Comparison of ENCODE assay signal across 17 cellular contexts in the genomic region with DNA sequence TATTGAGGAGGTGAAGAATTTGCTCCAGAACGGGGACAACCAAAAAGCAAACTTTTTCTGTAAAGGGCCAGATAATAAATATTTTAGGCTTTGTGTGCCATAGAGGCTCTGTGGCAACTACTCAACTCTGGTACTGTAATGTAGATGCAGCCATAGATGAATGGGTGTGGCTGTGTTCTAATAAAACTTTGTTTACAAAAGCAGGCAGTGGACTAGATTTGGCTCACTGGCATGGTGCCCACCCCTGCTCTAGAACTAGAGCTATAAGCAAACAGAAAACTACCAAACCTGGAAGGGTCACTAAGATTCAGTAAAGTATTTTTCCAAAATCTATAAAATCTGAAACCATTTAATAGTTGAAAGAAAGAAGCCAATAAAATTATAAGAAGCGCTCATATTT.
"Had no signal": no experiment of that assay in that cellular context is flagged by ENCODE, and none has a peak within 500 bp of the region (broad histone marks: within the 10 kb centered on the region; RNA-seq: fewer than 3 reads in every experiment).

No MANE protein-coding gene starts in this region.

- H3K36me3 ChIP-seq: heart right ventricle, pancreas, right lobe of liver, upper lobe of left lung had no signal

- H3K27ac ChIP-seq: body of pancreas, heart right ventricle, pancreas, right lobe of liver, testis, upper lobe of left lung had no signal

- H3K4me1 ChIP-seq: body of pancreas, heart right ventricle, pancreas, right lobe of liver, testis had no signal

- H3K9me3 ChIP-seq: body of pancreas, heart right ventricle, pancreas, right lobe of liver, testis, upper lobe of left lung had no signal

- H3K27me3 ChIP-seq: body of pancreas, heart right ventricle, pancreas, right lobe of liver, testis, upper lobe of left lung had no signal

- H3K4me3 ChIP-seq: body of pancreas, heart right ventricle, pancreas, right lobe of liver, testis, upper lobe of left lung had no signal

- ATAC-seq: activated CD8-positive, alpha-beta T cell treated with anti-CD3 and anti-CD28 coated beads, Interleukin-2, amount 10 ng/mL, durations not matched to agents 7 days and 5 days; body of pancreas; heart right ventricle; left ventricle myocardium superior; naive thymus-derived CD8-positive, alpha-beta T cell; pancreas; right lobe of liver; stimulated activated effector memory CD8-positive, alpha-beta T cell treated with anti-CD3 and anti-CD28 coated beads, Interleukin-12 subunit alpha, Interleukin-12 subunit beta, amount 100 ng/mL, for 72 hours had no signal

- DNase-seq: activated CD4-positive, alpha-beta T cell treated with anti-CD3 and anti-CD28 coated beads, Interleukin-2, amount 10 ng/mL, durations not matched to agents 7 days and 5 days; activated CD8-positive, alpha-beta T cell treated with anti-CD3 and anti-CD28 coated beads, Interleukin-2, amount 10 ng/mL, durations not matched to agents 7 days and 5 days; activated naive CD4-positive, alpha-beta T cell treated with anti-CD3 and anti-CD28 coated beads for 36 hours; activated T-cell treated with anti-CD3 and anti-CD28 coated beads, Interleukin-2, amount 50 U/mL, for 24 hours; body of pancreas; heart right ventricle; kidney glomerular epithelial cell; left ventricle myocardium superior; naive thymus-derived CD8-positive, alpha-beta T cell; pancreas; right lobe of liver; small intestine; stimulated activated CD4-positive, alpha-beta T cell treated with anti-CD3 and anti-CD28 coated beads, Interleukin-4, amount 100 ng/mL, for 1 hour; T1000; testis; upper lobe of left lung had no signal

- FAIRE-seq: pancreas, small intestine had no signal
